ENCODE assay signal across 2 cellular contexts in the genomic region with DNA sequence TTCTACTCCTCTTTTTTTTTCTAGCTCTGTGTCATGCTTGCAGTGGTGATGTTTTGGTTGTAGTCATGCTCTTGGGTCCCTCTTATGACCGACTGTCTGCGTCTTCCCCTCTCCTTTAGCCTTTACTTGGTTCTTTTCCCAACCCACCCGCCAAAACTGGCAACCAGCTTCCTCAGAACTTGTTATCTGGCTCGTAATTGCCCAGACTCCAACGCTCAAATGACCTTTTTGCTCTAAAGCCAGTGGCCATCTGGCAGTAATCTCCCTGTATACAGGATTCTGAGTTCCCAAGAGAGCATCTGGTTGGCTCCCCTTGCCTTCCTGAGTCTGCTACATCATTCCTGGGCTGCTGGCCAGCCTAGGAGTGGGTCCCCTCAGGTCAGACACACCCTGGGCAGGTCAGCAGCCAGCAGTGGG.
A peak's percentile ranks its signal among the peaks of the same experiment; 100 is the strongest.
TF ChIP-seq lines count a peak whose summit lies in the region.

No MANE protein-coding gene starts in this region.

TF ChIP-seq in IMR-90, 13 proteins besides CTCF, POLR2A, EP300 and RAD21:
- TF ChIP-seq RFX5 (IDR thresholded peaks at IDR 0.05; ENCODE audit: low read depth, low read length) (no peak), SMC3 (IDR thresholded peaks at IDR 0.05; ENCODE audit: low read depth, low read length) (no peak), NFE2L2 (IDR thresholded peaks at IDR 0.05; ENCODE audit: low read depth, low read length) (no peak), MXI1 (IDR thresholded peaks at IDR 0.05; ENCODE audit: borderline replicate concordance, low read depth, low read length) (no peak), CEBPB (IDR thresholded peaks at IDR 0.05; ENCODE audit: low read depth, low read length) (no peak), RCOR1 (IDR thresholded peaks at IDR 0.05; ENCODE audit: insufficient replicate concordance, low read length) (no peak), MAFK (IDR thresholded peaks at IDR 0.05; ENCODE audit: low read depth, low read length) (no peak), BHLHE40 (IDR thresholded peaks at IDR 0.05; ENCODE audit: low read depth, low read length) (no peak), MAZ (IDR thresholded peaks at IDR 0.05; ENCODE audit: borderline replicate concordance, low read depth, low read length) (no peak), FOS (IDR thresholded peaks at IDR 0.05; ENCODE audit: low read depth, low read length) (no peak), CHD1 (IDR thresholded peaks at IDR 0.05; ENCODE audit: low read depth, low read length) (no peak)
- TF ChIP-seq, protein P1, sequence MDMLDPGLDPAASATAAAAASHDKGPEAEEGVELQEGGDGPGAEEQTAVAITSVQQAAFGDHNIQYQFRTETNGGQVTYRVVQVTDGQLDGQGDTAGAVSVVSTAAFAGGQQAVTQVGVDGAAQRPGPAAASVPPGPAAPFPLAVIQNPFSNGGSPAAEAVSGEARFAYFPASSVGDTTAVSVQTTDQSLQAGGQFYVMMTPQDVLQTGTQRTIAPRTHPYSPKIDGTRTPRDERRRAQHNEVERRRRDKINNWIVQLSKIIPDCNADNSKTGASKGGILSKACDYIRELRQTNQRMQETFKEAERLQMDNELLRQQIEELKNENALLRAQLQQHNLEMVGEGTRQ (IDR thresholded peaks at IDR 0.05; ENCODE audit: low read depth, low read length), result no peak
- TF ChIP-seq, protein P2, sequence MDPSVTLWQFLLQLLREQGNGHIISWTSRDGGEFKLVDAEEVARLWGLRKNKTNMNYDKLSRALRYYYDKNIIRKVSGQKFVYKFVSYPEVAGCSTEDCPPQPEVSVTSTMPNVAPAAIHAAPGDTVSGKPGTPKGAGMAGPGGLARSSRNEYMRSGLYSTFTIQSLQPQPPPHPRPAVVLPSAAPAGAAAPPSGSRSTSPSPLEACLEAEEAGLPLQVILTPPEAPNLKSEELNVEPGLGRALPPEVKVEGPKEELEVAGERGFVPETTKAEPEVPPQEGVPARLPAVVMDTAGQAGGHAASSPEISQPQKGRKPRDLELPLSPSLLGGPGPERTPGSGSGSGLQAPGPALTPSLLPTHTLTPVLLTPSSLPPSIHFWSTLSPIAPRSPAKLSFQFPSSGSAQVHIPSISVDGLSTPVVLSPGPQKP (IDR thresholded peaks at IDR 0.05; ENCODE audit: borderline replicate concordance, low read depth, low read length), result no peak

TF ChIP-seq in endothelial cell of umbilical vein, 7 proteins besides CTCF, POLR2A, EP300 and RAD21:
- TF ChIP-seq POLR2AphosphoS5 (IDR thresholded peaks at IDR 0.05; ENCODE audit: insufficient read depth, low read depth, low read length), result peak; percentile 58
- no peak for TF ChIP-seq JUN (IDR thresholded peaks at IDR 0.05; ENCODE audit: borderline replicate concordance, insufficient read depth, insufficient read length, low read depth)
- TF ChIP-seq, protein P3, sequence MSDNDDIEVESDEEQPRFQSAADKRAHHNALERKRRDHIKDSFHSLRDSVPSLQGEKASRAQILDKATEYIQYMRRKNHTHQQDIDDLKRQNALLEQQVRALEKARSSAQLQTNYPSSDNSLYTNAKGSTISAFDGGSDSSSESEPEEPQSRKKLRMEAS (IDR thresholded peaks at IDR 0.05; ENCODE audit: insufficient read depth, insufficient read length), result no peak
- peak; percentile 33 for TF ChIP-seq GATA2 (IDR thresholded peaks at IDR 0.05; ENCODE audit: insufficient read depth, insufficient read length, low read depth, low read length)
